Comparison of ENCODE assay signal across 17 cellular contexts in the genomic region with DNA sequence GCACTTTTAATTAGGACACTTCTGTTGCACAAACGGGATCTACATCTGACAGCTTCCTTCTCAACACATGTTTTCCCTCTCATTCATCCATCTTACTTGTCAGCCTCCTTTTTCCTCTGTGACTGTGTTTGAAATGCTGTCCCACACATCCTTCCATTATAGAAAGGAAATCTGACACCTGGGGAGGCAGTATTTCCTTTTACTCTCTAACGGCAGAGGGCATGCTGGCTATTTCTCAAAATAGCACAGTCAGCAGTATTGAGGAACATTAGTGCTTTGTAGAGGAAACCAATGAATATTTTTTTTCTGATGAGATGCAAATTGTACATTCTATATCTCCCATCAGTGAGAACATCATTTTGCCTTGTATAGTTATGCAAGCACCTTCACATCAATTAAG.
A peak's percentile ranks its signal among the peaks of the same experiment; 100 is the strongest.
DNase-seq lines count a peak whose midpoint lies in the region; ATAC-seq, FAIRE-seq and TF ChIP-seq lines count a peak whose summit lies in the region.
"Had no signal": no experiment of that assay in that cellular context is flagged by ENCODE, and none has a peak within 500 bp of the region (broad histone marks: within the 10 kb centered on the region; RNA-seq: fewer than 3 reads in every experiment).

No MANE protein-coding gene starts in this region.

- H2AFZ ChIP-seq in SK-N-SH (ENCODE audit: low read depth), result no peak overlapping the region

- H3K27ac Mint-ChIP-seq in type B pancreatic cell (peak overlapping the region; percentile 9), Calu3 (ENCODE audit: unreplicated experiment) (no peak overlapping the region)
- H3K27ac Mint-ChIP-seq in stimulated activated memory B cell treated with anti-CD40 and anti-IgM and Interleukin-4, amounts not matched to agents 10 μg/mL and 1 μg/mL and 100 μg/mL, for 72 hours, result no peak overlapping the region
- H3K27ac Mint-ChIP-seq: activated B cell treated with CpG ODN at 0.5 μM for 24 hours; activated naive CD4-positive, alpha-beta T cell treated with anti-CD3 and anti-CD28 coated beads for 36 hours; memory B cell had no signal

- TF ChIP-seq RAD21 in SK-N-SH (IDR thresholded peaks at IDR 0.05; ENCODE audit: low read length), result no peak

- no peak overlapping the region for H3K9ac ChIP-seq in SK-N-SH

- CTCF ChIA-PET in SK-N-SH (lab: Yijun Ruan, JAX) (no interaction called here), Calu3 (lab: Charles Lee) (no interaction called here)

- no peak for FAIRE-seq in RCC 7860 (lab: Jason Lieb, UNC)
- FAIRE-seq: GM12891 had no signal

- no peaks in the 10 kb centered on the region for H3K79me2 ChIP-seq in SK-N-SH (ENCODE audit: insufficient read depth)

- no peaks in the 10 kb centered on the region for H3K36me3 ChIP-seq in SK-N-SH (replicated peaks in 1 of 2; ENCODE audit: control insufficient read depth in 1 of 2, insufficient read depth in 2 of 2, low read length in 1 of 2)
- H3K36me3 ChIP-seq: BE2C had no signal

- intact Hi-C loops in Calu3 (cut with micrococcal nuclease; ENCODE audit: unreplicated experiment), result no loop called here

- BruUV-seq in Calu3 (replicated peaks; lab: Mats Ljungman, UMichigan), result no TSS peak

- no peak for TF ChIP-seq EP300 in SK-N-SH (IDR thresholded peaks at IDR 0.05; ENCODE audit: borderline replicate concordance in 1 of 2, low read depth in 1 of 2, low read length in 1 of 2)

- no peaks in the 10 kb centered on the region for H3K9me2 ChIP-seq in SK-N-SH

- TF ChIP-seq CTCF in SK-N-SH (IDR thresholded peaks at IDR 0.05) (no peak), LNCaP clone FGC (IDR thresholded peaks at IDR 0.05; ENCODE audit: control insufficient read depth, extremely low read depth, insufficient read depth) (peak; percentile 25; the same call in 1 of the 2 replicates), epithelial cell of esophagus (IDR thresholded peaks at IDR 0.05; ENCODE audit: insufficient read depth, low read depth, low read length, missing control alignments) (peak; percentile 34), type B pancreatic cell (conservative IDR thresholded peaks at IDR 0.05) (peak; percentile 30), Calu3 (IDR thresholded peaks at IDR 0.05; ENCODE audit: unreplicated experiment) (no peak)

- H3K4me3 ChIP-seq in SK-N-SH (ENCODE audit: low read depth in 2 of 2, low read length in 1 of 2), result no peak overlapping the region
- H3K4me3 ChIP-seq in LNCaP clone FGC (ENCODE audit: low read depth, low read length), result no peak overlapping the region
- H3K4me3 ChIP-seq in epithelial cell of esophagus (ENCODE audit: low read length), result no peak overlapping the region

- no peak overlapping the region for H3K27ac ChIP-seq in SK-N-SH (ENCODE audit: low read depth in 2 of 2, low read length in 1 of 2)

- H3K27me3 ChIP-seq in SK-N-SH (ENCODE audit: insufficient read depth), result no peaks in the 10 kb centered on the region
- H3K27me3 ChIP-seq: BE2C had no signal

- no peaks in the 10 kb centered on the region for H4K20me1 ChIP-seq in SK-N-SH (ENCODE audit: insufficient read depth)

- 18% methylated on average over 2 of the region's 2 CpGs for WGBS in SK-N-SH (ENCODE audit: low lambda C conversion rate)

- H3K27me3 Mint-ChIP-seq in type B pancreatic cell, result no peaks in the 10 kb centered on the region
- no peaks in the 10 kb centered on the region for H3K27me3 Mint-ChIP-seq in Calu3 (ENCODE audit: unreplicated experiment)
- H3K27me3 Mint-ChIP-seq in stimulated activated memory B cell treated with anti-CD40 and anti-IgM and Interleukin-4, amounts not matched to agents 10 μg/mL and 1 μg/mL and 100 μg/mL, for 72 hours, result no peaks in the 10 kb centered on the region
- H3K27me3 Mint-ChIP-seq: activated B cell treated with CpG ODN at 0.5 μM for 24 hours had no signal

- H3K9me3 ChIP-seq in SK-N-SH, result peaks cover 4% of the 10 kb centered on the region; the same call in 1 of the 2 replicates
- H3K9me3 ChIP-seq: BE2C had no signal

- no peaks in the 10 kb centered on the region for H3F3A ChIP-seq in SK-N-SH (replicated peaks; ENCODE audit: insufficient read depth)

- POLR2A ChIA-PET in SK-N-SH (lab: Yijun Ruan, JAX), result no interaction called here

- no peak overlapping the region for H3K4me2 ChIP-seq in SK-N-SH

- no peaks in the 10 kb centered on the region for H3K36me3 Mint-ChIP-seq in type B pancreatic cell
- H3K36me3 Mint-ChIP-seq in Calu3 (ENCODE audit: insufficient read depth, unreplicated experiment), result no peaks in the 10 kb centered on the region
- no peaks in the 10 kb centered on the region for H3K36me3 Mint-ChIP-seq in stimulated activated memory B cell treated with anti-CD40 and anti-IgM and Interleukin-4, amounts not matched to agents 10 μg/mL and 1 μg/mL and 100 μg/mL, for 72 hours
- H3K36me3 Mint-ChIP-seq: memory B cell had no signal

- H3K9me3 Mint-ChIP-seq in type B pancreatic cell, result no peaks in the 10 kb centered on the region
- no peaks in the 10 kb centered on the region for H3K9me3 Mint-ChIP-seq in Calu3 (ENCODE audit: low read depth, unreplicated experiment)
- peaks cover 3% of the 10 kb centered on the region for H3K9me3 Mint-ChIP-seq in stimulated activated memory B cell treated with anti-CD40 and anti-IgM and Interleukin-4, amounts not matched to agents 10 μg/mL and 1 μg/mL and 100 μg/mL, for 72 hours

- 0 out of 3 replicates have a peak, but pooled peaks have one; percentile 28 for ATAC-seq in SK-N-SH treated with all-trans-retinoic acid at 6 μM for 48 hours
- ATAC-seq in stimulated activated memory B cell treated with anti-CD40 and anti-IgM and Interleukin-4, amounts not matched to agents 10 μg/mL and 1 μg/mL and 100 μg/mL, for 72 hours, result no peak

- H3K4me3 Mint-ChIP-seq in type B pancreatic cell (no peak overlapping the region), Calu3 (ENCODE audit: low read depth, unreplicated experiment) (no peak overlapping the region)
- no peak overlapping the region for H3K4me3 Mint-ChIP-seq in stimulated activated memory B cell treated with anti-CD40 and anti-IgM and Interleukin-4, amounts not matched to agents 10 μg/mL and 1 μg/mL and 100 μg/mL, for 72 hours
- H3K4me3 Mint-ChIP-seq: activated B cell treated with CpG ODN at 0.5 μM for 24 hours; activated naive CD4-positive, alpha-beta T cell treated with anti-CD3 and anti-CD28 coated beads for 36 hours; memory B cell had no signal

- H3K4me1 Mint-ChIP-seq in type B pancreatic cell (ENCODE audit: unreplicated experiment), result peaks cover 10% of the 10 kb centered on the region
- no peaks in the 10 kb centered on the region for H3K4me1 Mint-ChIP-seq in Calu3 (ENCODE audit: low read depth, unreplicated experiment)
- no peaks in the 10 kb centered on the region for H3K4me1 Mint-ChIP-seq in stimulated activated memory B cell treated with anti-CD40 and anti-IgM and Interleukin-4, amounts not matched to agents 10 μg/mL and 1 μg/mL and 100 μg/mL, for 72 hours
- H3K4me1 Mint-ChIP-seq: activated B cell treated with CpG ODN at 0.5 μM for 24 hours, memory B cell had no signal

- DNase-seq in SK-N-SH, result no peak
- DNase-seq in LNCaP clone FGC (ENCODE audit: low read depth), result no peak
- DNase-seq in epithelial cell of esophagus (ENCODE audit: low read depth), result peak; percentile 34
- DNase-seq in type B pancreatic cell (ENCODE audit: extremely low spot score, unreplicated experiment), result no peak
- DNase-seq in Calu3, result no peak
- no peak for DNase-seq in RCC 7860 (ENCODE audit: low spot score)
- DNase-seq: activated B cell treated with CpG ODN at 0.5 μM for 24 hours; activated naive CD4-positive, alpha-beta T cell treated with anti-CD3 and anti-CD28 coated beads for 36 hours; BE2C; effector CD4-positive, alpha-beta T cell; NCI-H1092; nucleus accumbens; OCI-M1 had no signal

- no peaks in the 10 kb centered on the region for H3K4me1 ChIP-seq in SK-N-SH (ENCODE audit: control insufficient read depth in 1 of 2, insufficient read depth in 2 of 2, low read depth in 1 of 2, low read length in 1 of 2)
- H3K4me1 ChIP-seq: BE2C had no signal

TF ChIP-seq in SK-N-SH treated with all-trans-retinoic acid at 6 μM for 48 hours, 23 proteins besides CTCF, POLR2A, EP300 and RAD21 (continues in another document):
- TF ChIP-seq SNAI2 (CRISPR knock-in tag; IDR thresholded peaks at IDR 0.05), result no peak

TF ChIP-seq in SK-N-SH, 30 proteins besides CTCF, POLR2A, EP300 and RAD21:
- TF ChIP-seq MAX (IDR thresholded peaks at IDR 0.05; ENCODE audit: low read depth), result no peak
- TF ChIP-seq JUND (IDR thresholded peaks at IDR 0.05), result no peak
- TF ChIP-seq, protein P1, sequence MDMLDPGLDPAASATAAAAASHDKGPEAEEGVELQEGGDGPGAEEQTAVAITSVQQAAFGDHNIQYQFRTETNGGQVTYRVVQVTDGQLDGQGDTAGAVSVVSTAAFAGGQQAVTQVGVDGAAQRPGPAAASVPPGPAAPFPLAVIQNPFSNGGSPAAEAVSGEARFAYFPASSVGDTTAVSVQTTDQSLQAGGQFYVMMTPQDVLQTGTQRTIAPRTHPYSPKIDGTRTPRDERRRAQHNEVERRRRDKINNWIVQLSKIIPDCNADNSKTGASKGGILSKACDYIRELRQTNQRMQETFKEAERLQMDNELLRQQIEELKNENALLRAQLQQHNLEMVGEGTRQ (IDR thresholded peaks at IDR 0.05; ENCODE audit: borderline replicate concordance, low read depth, low read length), result no peak
- no peak for TF ChIP-seq TEAD4 (IDR thresholded peaks at IDR 0.05; ENCODE audit: borderline replicate concordance, insufficient read depth)

Comparison
In these comparisons a context has a peak if more than half of its experiments do, and no peak if none do; other contexts are left out.
1. CTCF ChIP-seq: peak in LNCaP clone FGC (single experiment), epithelial cell of esophagus (single experiment) and type B pancreatic cell (single experiment); none in SK-N-SH (single experiment) and Calu3 (single experiment).